Comparison of ENCODE assay signal across 13 cellular contexts in the genomic region with DNA sequence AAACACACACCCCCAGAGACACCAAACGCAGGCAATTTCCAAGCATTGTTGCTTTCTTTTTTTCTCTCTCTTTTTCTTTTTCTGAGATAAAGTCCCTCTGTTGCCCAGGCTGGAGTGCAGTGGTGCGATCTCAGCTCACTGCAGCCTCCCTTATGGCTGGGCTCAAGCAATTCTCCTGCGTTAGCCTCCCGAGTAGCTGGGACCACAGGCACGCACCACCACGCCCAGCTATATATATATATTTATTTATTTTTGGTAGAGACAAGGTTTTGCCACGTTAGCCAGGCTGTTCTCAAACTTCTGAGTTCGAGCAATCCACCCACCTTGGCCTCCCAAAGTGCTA. TPM values are rescaled to one million over a fixed set of nuclear protein-coding genes. Genes with fewer than 3 reads are reported as not detected.
DNase-seq lines count a peak whose midpoint lies in the region; ATAC-seq and TF ChIP-seq lines count a peak whose summit lies in the region.
"Had no signal": no experiment of that assay in that cellular context is flagged by ENCODE, and none has a peak within 500 bp of the region (broad histone marks: within the 10 kb centered on the region; RNA-seq: fewer than 3 reads in every experiment).

No MANE protein-coding gene starts in this region.

- POLR2A ChIA-PET in SK-N-SH (lab: Yijun Ruan, JAX), result interaction anchor here (0.8 kb wide), 1 partner anchor 14 kb away, joined by 5 read pairs; a partner anchor contains a TSS

- no peaks in the 10 kb centered on the region for H4K20me1 ChIP-seq in SK-N-SH (ENCODE audit: insufficient read depth)

- H3K9me3 ChIP-seq in SK-N-SH, result no peaks in the 10 kb centered on the region
- no peaks in the 10 kb centered on the region for H3K9me3 ChIP-seq in muscle layer of duodenum (ENCODE audit: control insufficient read depth in 1 of 2, low read length in 2 of 2)
- H3K9me3 ChIP-seq in tibial artery, result no peaks in the 10 kb centered on the region
- H3K9me3 ChIP-seq: Peyer's patch had no signal

- no peak overlapping the region; a peak in 1 of 4 replicates for H3K27ac ChIP-seq in SK-N-SH (ENCODE audit: low read depth in 2 of 2, low read length in 1 of 2)
- H3K27ac ChIP-seq in brain microvascular endothelial cell, result peak overlapping the region; percentile 63
- H3K27ac ChIP-seq in muscle layer of duodenum (ENCODE audit: low read length), result peak overlapping the region; percentile 49
- peak overlapping the region; percentile 9 to 16 for H3K27ac ChIP-seq in tibial artery
- H3K27ac ChIP-seq: 22Rv1 had no signal

- peak overlapping the region; percentile 89 for H2AFZ ChIP-seq in SK-N-SH (ENCODE audit: low read depth)

- 92% methylated on average over 8 of the region's 8 CpGs for WGBS in SK-N-SH (ENCODE audit: low lambda C conversion rate)

- no peak overlapping the region for H3K4me2 ChIP-seq in SK-N-SH

- intact Hi-C loops in tibial artery (cut with DNase I; ENCODE audit: low total_unique reads), result no loop called here

- TF ChIP-seq RAD21 in SK-N-SH (IDR thresholded peaks at IDR 0.05; ENCODE audit: low read length), result no peak

- H3K4me3 ChIP-seq in SK-N-SH (ENCODE audit: low read depth in 2 of 2, low read length in 1 of 2) (no peak overlapping the region), brain microvascular endothelial cell (ENCODE audit: low read depth, low read length) (no peak overlapping the region), muscle layer of duodenum (ENCODE audit: low read depth in 1 of 2, low read length in 2 of 2) (no peak overlapping the region), tibial artery (no peak overlapping the region)
- H3K4me3 ChIP-seq: Peyer's patch had no signal

- H3K9me2 ChIP-seq in SK-N-SH, result no peaks in the 10 kb centered on the region

- no peak for TF ChIP-seq EP300 in SK-N-SH (IDR thresholded peaks at IDR 0.05; ENCODE audit: borderline replicate concordance in 1 of 2, low read depth in 1 of 2, low read length in 1 of 2)

- DNase-seq in SK-N-SH, result no peak
- DNase-seq in brain microvascular endothelial cell, result no peak
- DNase-seq in tibial artery, result peak in 1 of 2 donors; percentile 41
- DNase-seq in GM20000 (ENCODE audit: low spot score), result no peak
- DNase-seq: effector memory CD4-positive, alpha-beta T cell; stimulated activated CD4-positive, alpha-beta T cell treated with anti-CD3 and anti-CD28 coated beads, Interleukin-2, amount 100 ng/mL, for 24 hours; stimulated activated naive CD8-positive, alpha-beta T cell treated with anti-CD3 and anti-CD28 coated beads, Interleukin-15, amount 100 ng/mL, for 72 hours had no signal

- H3K4me1 ChIP-seq in SK-N-SH (ENCODE audit: control insufficient read depth in 1 of 2, insufficient read depth in 2 of 2, low read depth in 1 of 2, low read length in 1 of 2), result peaks cover 0 to 3% of the 10 kb centered on the region in 2 experiments; a peak in 1 of 4 replicates
- H3K4me1 ChIP-seq in muscle layer of duodenum (ENCODE audit: control insufficient read depth in 1 of 2, insufficient read depth in 2 of 2, low read length in 2 of 2), result peaks cover 4 to 7% of the 10 kb centered on the region in 2 donors
- H3K4me1 ChIP-seq in tibial artery, result peaks cover 0 to 37% (median 15%) of the 10 kb centered on the region in 4 donors

- CTCF ChIA-PET in SK-N-SH (lab: Yijun Ruan, JAX), result interaction anchor here (0.6 to 1.4 kb wide), 3 partner anchors 12 to 20 kb away, joined by 3 to 5 read pairs (median 4); no protein-coding TSS in a partner anchor

- H3K27me3 ChIP-seq in SK-N-SH (ENCODE audit: insufficient read depth) (no peaks in the 10 kb centered on the region), brain microvascular endothelial cell (replicated peaks) (no peaks in the 10 kb centered on the region), muscle layer of duodenum (ENCODE audit: low read depth, low read length) (no peaks in the 10 kb centered on the region), tibial artery (no peaks in the 10 kb centered on the region)
- H3K27me3 ChIP-seq: Peyer's patch had no signal

- H3F3A ChIP-seq in SK-N-SH (replicated peaks; ENCODE audit: insufficient read depth), result no peaks in the 10 kb centered on the region

- H3K9ac ChIP-seq in SK-N-SH, result no peak overlapping the region

- H3K36me3 ChIP-seq in SK-N-SH (replicated peaks in 1 of 2; ENCODE audit: control insufficient read depth in 1 of 2, insufficient read depth in 2 of 2, low read length in 1 of 2), result no peaks in the 10 kb centered on the region
- H3K36me3 ChIP-seq in brain microvascular endothelial cell (replicated peaks), result no peaks in the 10 kb centered on the region
- H3K36me3 ChIP-seq in muscle layer of duodenum (ENCODE audit: control insufficient read depth in 1 of 2, insufficient read depth in 2 of 2, low read length in 2 of 2), result no peaks in the 10 kb centered on the region
- H3K36me3 ChIP-seq in tibial artery, result no peaks in the 10 kb centered on the region
- H3K36me3 ChIP-seq: Peyer's patch had no signal

- no peaks in the 10 kb centered on the region for H3K79me2 ChIP-seq in SK-N-SH (ENCODE audit: insufficient read depth)

- in situ Hi-C loops in brain microvascular endothelial cell (cut with HindIII; ENCODE audit: low pct_ligation_motif_present, low sequenced_read_pairs), result no loop called here

- TF ChIP-seq CTCF in SK-N-SH (IDR thresholded peaks at IDR 0.05), result no peak
- no peak for TF ChIP-seq CTCF in brain microvascular endothelial cell (IDR thresholded peaks at IDR 0.05; ENCODE audit: low read depth, low read length, missing control alignments)
- TF ChIP-seq CTCF in tibial artery (IDR thresholded peaks at IDR 0.05), result no peak
- TF ChIP-seq CTCF in GM20000 (IDR thresholded peaks at IDR 0.05; ENCODE audit: extremely low read depth, missing control alignments), result no peak

- ATAC-seq in SK-N-SH treated with all-trans-retinoic acid at 6 μM for 48 hours (no peak), GM21423 (IDR thresholded peaks at IDR 0.05; ENCODE audit: unreplicated experiment) (no peak), GM19397 (IDR thresholded peaks at IDR 0.05; ENCODE audit: unreplicated experiment) (no peak)

TF ChIP-seq in SK-N-SH, 30 proteins besides CTCF, POLR2A, EP300 and RAD21 (continues in another document):
- TF ChIP-seq GATA2 (CRISPR knock-in tag; IDR thresholded peaks at IDR 0.05) (no peak), MXI1 (IDR thresholded peaks at IDR 0.05; ENCODE audit: low read depth, low read length) (no peak), TEAD4 (IDR thresholded peaks at IDR 0.05; ENCODE audit: borderline replicate concordance, insufficient read depth) (no peak), TCF12 (IDR thresholded peaks at IDR 0.05) (no peak)

TF ChIP-seq in SK-N-SH treated with all-trans-retinoic acid at 6 μM for 48 hours, 23 proteins besides CTCF, POLR2A, EP300 and RAD21 (continues in another document):
- TF ChIP-seq OSR1 (CRISPR knock-in tag; IDR thresholded peaks at IDR 0.05) (no peak), ZNF565 (CRISPR knock-in tag; conservative IDR thresholded peaks at IDR 0.05; ENCODE audit: low read depth) (no peak), TOX (CRISPR knock-in tag; IDR thresholded peaks at IDR 0.05; ENCODE audit: borderline replicate concordance) (no peak), ESRRG (CRISPR knock-in tag; IDR thresholded peaks at IDR 0.05) (no peak), ISL1 (CRISPR knock-in tag; IDR thresholded peaks at IDR 0.05) (no peak), RARB (CRISPR knock-in tag; IDR thresholded peaks at IDR 0.05) (no peak), ZNF8 (CRISPR knock-in tag; IDR thresholded peaks at IDR 0.05) (no peak), ARNTL (CRISPR knock-in tag; IDR thresholded peaks at IDR 0.05; ENCODE audit: borderline replicate concordance, low read depth) (no peak), PPARA (CRISPR knock-in tag; IDR thresholded peaks at IDR 0.05; ENCODE audit: borderline replicate concordance) (no peak), BACH2 (CRISPR knock-in tag; IDR thresholded peaks at IDR 0.05; ENCODE audit: borderline replicate concordance) (no peak), SNAI2 (CRISPR knock-in tag; IDR thresholded peaks at IDR 0.05) (no peak)
- TF ChIP-seq, protein P1, sequence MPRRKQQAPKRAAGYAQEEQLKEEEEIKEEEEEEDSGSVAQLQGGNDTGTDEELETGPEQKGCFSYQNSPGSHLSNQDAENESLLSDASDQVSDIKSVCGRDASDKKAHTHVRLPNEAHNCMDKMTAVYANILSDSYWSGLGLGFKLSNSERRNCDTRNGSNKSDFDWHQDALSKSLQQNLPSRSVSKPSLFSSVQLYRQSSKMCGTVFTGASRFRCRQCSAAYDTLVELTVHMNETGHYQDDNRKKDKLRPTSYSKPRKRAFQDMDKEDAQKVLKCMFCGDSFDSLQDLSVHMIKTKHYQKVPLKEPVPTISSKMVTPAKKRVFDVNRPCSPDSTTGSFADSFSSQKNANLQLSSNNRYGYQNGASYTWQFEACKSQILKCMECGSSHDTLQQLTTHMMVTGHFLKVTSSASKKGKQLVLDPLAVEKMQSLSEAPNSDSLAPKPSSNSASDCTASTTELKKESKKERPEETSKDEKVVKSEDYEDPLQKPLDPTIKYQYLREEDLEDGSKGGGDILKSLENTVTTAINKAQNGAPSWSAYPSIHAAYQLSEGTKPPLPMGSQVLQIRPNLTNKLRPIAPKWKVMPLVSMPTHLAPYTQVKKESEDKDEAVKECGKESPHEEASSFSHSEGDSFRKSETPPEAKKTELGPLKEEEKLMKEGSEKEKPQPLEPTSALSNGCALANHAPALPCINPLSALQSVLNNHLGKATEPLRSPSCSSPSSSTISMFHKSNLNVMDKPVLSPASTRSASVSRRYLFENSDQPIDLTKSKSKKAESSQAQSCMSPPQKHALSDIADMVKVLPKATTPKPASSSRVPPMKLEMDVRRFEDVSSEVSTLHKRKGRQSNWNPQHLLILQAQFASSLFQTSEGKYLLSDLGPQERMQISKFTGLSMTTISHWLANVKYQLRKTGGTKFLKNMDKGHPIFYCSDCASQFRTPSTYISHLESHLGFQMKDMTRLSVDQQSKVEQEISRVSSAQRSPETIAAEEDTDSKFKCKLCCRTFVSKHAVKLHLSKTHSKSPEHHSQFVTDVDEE (CRISPR knock-in tag; IDR thresholded peaks at IDR 0.05), result no peak
- TF ChIP-seq, protein P2, sequence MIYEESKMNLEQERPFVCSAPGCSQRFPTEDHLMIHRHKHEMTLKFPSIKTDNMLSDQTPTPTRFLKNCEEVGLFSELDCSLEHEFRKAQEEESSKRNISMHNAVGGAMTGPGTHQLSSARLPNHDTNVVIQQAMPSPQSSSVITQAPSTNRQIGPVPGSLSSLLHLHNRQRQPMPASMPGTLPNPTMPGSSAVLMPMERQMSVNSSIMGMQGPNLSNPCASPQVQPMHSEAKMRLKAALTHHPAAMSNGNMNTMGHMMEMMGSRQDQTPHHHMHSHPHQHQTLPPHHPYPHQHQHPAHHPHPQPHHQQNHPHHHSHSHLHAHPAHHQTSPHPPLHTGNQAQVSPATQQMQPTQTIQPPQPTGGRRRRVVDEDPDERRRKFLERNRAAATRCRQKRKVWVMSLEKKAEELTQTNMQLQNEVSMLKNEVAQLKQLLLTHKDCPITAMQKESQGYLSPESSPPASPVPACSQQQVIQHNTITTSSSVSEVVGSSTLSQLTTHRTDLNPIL (CRISPR knock-in tag; IDR thresholded peaks at IDR 0.05; ENCODE audit: low read depth), result no peak

RNA-seq across cellular contexts. Expression of a gene that starts 14.0 kb away (rescaled TPM):
- 330 and 351 TPM in 2 replicates for polyA plus RNA-seq in SK-N-SH (2012; rRNA removed)
- 405 and 473 TPM in 2 replicates for polyA plus RNA-seq in SK-N-SH (2012; cell fraction: cytosol; rRNA removed)
- polyA plus RNA-seq in SK-N-SH (2012; cell fraction: nucleus; rRNA removed), result 242 and 281 TPM in 2 replicates

RNA-seq across cellular contexts. Expression of a gene that starts 32.9 kb away (rescaled TPM):
- 10.2 and 12.0 TPM in 2 replicates for polyA plus RNA-seq in SK-N-SH (2012; rRNA removed)
- 11.0 and 11.9 TPM in 2 replicates for polyA plus RNA-seq in SK-N-SH (2012; cell fraction: cytosol; rRNA removed)
- polyA plus RNA-seq in SK-N-SH (2012; cell fraction: nucleus; rRNA removed), result 13.5 and 27.9 TPM in 2 replicates

Comparison
In these comparisons a context has a peak if more than half of its experiments do, and no peak if none do; other contexts are left out.
1. H3K27ac ChIP-seq: peak in brain microvascular endothelial cell (single experiment), muscle layer of duodenum (single experiment) and tibial artery (2 of 2); none in SK-N-SH (0 of 2).